ENCODE assay signal across 8 cellular contexts in genomic region chr7:24778543-24779282, GRCh38. TPM values are rescaled to one million over a fixed set of nuclear protein-coding genes. Genes with fewer than 3 reads are reported as not detected.
DNase-seq lines count a peak whose midpoint lies in the region; ATAC-seq lines count a peak whose summit lies in the region.

No MANE protein-coding gene starts in this region.

- intact Hi-C loops in Right ventricle myocardium superior (cut with DNase I), result no loop called here

- ATAC-seq in Right ventricle myocardium superior (ENCODE audit: poor library complexity), result peak; percentile 81
- ATAC-seq in GM19351 (IDR thresholded peaks at IDR 0.05; ENCODE audit: unreplicated experiment), result no peak

- DNase-seq in GDM1 (lab: John Stamatoyannopoulos, UW), result peak; percentile 18
- peak; percentile 30 for DNase-seq in GOT3 (lab: John Stamatoyannopoulos, UW)
- peak; percentile 91 for DNase-seq in OCI-M1 (lab: John Stamatoyannopoulos, UW)
- peak; percentile 51 for DNase-seq in Right ventricle myocardium superior
- DNase-seq in effector CD4-positive, alpha-beta T cell, result no peak
- DNase-seq in DMS114 treated with DMSO at 0.1 percent for 48 hours (lab: John Stamatoyannopoulos, UW; ENCODE audit: unreplicated experiment), result no peak
- DNase-seq in NCI-H1092 (lab: John Stamatoyannopoulos, UW), result no peak

RNA-seq across cellular contexts. Expression of gene GSDME, which starts 21.4 kb away (rescaled TPM):
- total RNA-seq in Right ventricle myocardium superior, result 3.5 TPM

Comparison
In these comparisons a context has a peak if more than half of its experiments do, and no peak if none do; other contexts are left out.
1. DNase-seq: peak in GDM1 (single experiment), GOT3 (single experiment), OCI-M1 (single experiment) and Right ventricle myocardium superior (single experiment); none in effector CD4-positive, alpha-beta T cell (single experiment), DMS114 treated with DMSO at 0.1 percent for 48 hours (single experiment) and NCI-H1092 (single experiment).